8 cellular contexts compared by ENCODE assay signal in the genomic region with DNA sequence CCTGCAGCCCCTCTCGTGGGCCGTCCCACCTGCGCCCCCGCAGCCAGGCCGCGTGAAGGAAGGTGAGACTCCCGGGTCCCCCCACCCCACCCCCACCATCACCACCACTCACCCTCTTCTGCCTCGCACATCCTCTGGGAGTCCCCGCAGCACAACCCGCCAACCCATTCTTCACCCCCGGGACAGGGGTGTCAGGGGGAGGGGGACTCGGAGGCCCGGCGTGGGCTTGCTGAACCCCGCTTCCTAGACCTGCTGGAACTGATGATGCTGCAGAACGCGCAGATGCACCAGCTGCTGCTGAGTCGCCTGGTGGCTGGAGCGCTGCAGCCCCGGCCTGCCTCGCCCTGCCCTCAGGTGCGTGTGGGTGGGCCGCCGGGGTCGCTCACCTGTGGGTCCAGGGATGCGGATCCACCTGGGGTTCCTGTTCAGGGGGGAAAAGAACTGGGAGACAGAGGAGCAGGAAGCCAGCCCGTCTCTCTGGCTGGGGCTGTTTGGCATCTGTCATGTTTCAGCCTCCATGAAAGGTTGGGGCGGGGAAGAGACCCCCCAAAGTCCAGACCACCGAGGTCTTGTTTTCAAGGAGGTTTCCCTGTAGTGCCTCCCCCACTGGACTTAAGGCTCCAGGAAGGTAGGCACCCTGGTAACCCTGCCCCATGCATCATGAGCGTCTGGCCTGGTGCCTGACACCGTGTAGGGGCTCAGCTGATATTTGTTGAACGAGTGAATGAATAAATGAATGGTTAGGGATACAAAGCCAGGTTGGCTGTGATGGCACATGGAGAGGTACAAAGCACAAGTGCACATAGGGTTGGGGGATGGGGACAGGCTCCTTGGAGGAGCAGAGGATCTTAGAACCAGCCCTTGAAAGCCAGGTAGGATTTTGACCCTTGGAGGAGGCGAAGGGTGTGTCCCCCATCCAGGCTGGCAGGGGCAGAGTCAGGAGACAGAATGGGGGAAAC. TPM values are rescaled to one million over a fixed set of nuclear protein-coding genes. Genes with fewer than 3 reads are reported as not detected.
DNase-seq lines count a peak whose midpoint lies in the region; TF ChIP-seq lines count a peak whose summit lies in the region.

No MANE protein-coding gene starts in this region.

- no peak overlapping the region for H4K91ac ChIP-seq in neuronal stem cell (ENCODE audit: low read depth, low read length, poor library complexity)

- TF ChIP-seq CTCF in Caco-2 (IDR thresholded peaks at IDR 0.05; ENCODE audit: insufficient read depth in 1 of 2, low read depth in 1 of 2, low read length in 1 of 2, severe bottlenecking in 1 of 2, unreplicated experiment in 1 of 2): no peak
- no peak for TF ChIP-seq CTCF in OCI-LY7 (conservative IDR thresholded peaks at IDR 0.05; ENCODE audit: low read length)

- H3K4me1 ChIP-seq in Caco-2: peaks cover 5% of the 10 kb centered on the region; the same call in 1 of the 2 replicates
- peaks cover 18% of the 10 kb centered on the region for H3K4me1 ChIP-seq in OCI-LY7 (ENCODE audit: insufficient read depth, low read length, poor library complexity, severe bottlenecking)
- H3K4me1 ChIP-seq in effector memory CD4-positive, alpha-beta T cell (ENCODE audit: control insufficient read depth, insufficient read depth, low read length, poor library complexity, severe bottlenecking): peaks cover 24% of the 10 kb centered on the region
- peaks cover 0 to 6% of the 10 kb centered on the region in 2 donors for H3K4me1 ChIP-seq in neuronal stem cell (ENCODE audit: control insufficient read depth in 2 of 2, insufficient read depth in 1 of 2, low read depth in 1 of 2, low read length in 2 of 2)

- H3K27me3 Mint-ChIP-seq in Caco-2 (ENCODE audit: insufficient read depth, unreplicated experiment): peaks cover 9% of the 10 kb centered on the region

- H3K4me2 ChIP-seq in OCI-LY7 (ENCODE audit: low read length) (peak overlapping the region; percentile 87), neuronal stem cell (ENCODE audit: insufficient read depth, low read length, poor library complexity, severe bottlenecking) (peak overlapping the region; percentile 86)

- peak overlapping the region; percentile 92 for H3K18ac ChIP-seq in neuronal stem cell (ENCODE audit: low read length)

- H4K8ac ChIP-seq in neuronal stem cell (ENCODE audit: low read depth, low read length): peak overlapping the region; percentile 87

- H4K20me1 ChIP-seq in OCI-LY7 (ENCODE audit: insufficient read depth, low read length): no peaks in the 10 kb centered on the region

- H3K27me3 ChIP-seq in Caco-2 (replicated peaks; ENCODE audit: control insufficient read depth, insufficient read depth, low read length) (no peaks in the 10 kb centered on the region), neuronal stem cell (ENCODE audit: control insufficient read depth in 3 of 3, insufficient read depth in 3 of 3, low read depth in 1 of 3, low read length in 3 of 3) (peaks cover 0 to 26% (median 21%) of the 10 kb centered on the region in 3 experiments)
- no peaks in the 10 kb centered on the region for H3K27me3 ChIP-seq in effector memory CD4-positive, alpha-beta T cell (replicated peaks; ENCODE audit: control insufficient read depth, insufficient read depth, low read length, poor library complexity, severe bottlenecking)

- intact Hi-C loops in Caco-2 (cut with micrococcal nuclease; ENCODE audit: unreplicated experiment) (no loop called here), OCI-LY7 (cut with micrococcal nuclease; ENCODE audit: unreplicated experiment) (no loop called here)

- H3K27ac ChIP-seq in OCI-LY7 (ENCODE audit: low read depth, low read length, poor library complexity, severe bottlenecking) (no peak overlapping the region), neuronal stem cell (replicated peaks; ENCODE audit: low read length) (no peak overlapping the region)
- peak overlapping the region; percentile 67 for H3K27ac ChIP-seq in effector memory CD4-positive, alpha-beta T cell (ENCODE audit: insufficient read depth, low read length, poor library complexity, severe bottlenecking)

- no peak overlapping the region for H2BK12ac ChIP-seq in neuronal stem cell (ENCODE audit: low read length)

- H3K4me3 ChIP-seq in Caco-2 (ENCODE audit: low read depth, low read length) (peak overlapping the region; percentile 74), OCI-LY7 (ENCODE audit: low read depth, low read length, poor library complexity, severe bottlenecking) (peak overlapping the region; percentile 69), neuronal stem cell (ENCODE audit: low read length in 2 of 2) (peak overlapping the region; percentile 67 to 88)
- peak overlapping the region; percentile 83 for H3K4me3 ChIP-seq in effector memory CD4-positive, alpha-beta T cell (ENCODE audit: insufficient read depth, low read depth, low read length, poor library complexity, severe bottlenecking)

- H3K14ac ChIP-seq in neuronal stem cell (ENCODE audit: low read length): no peak overlapping the region

- no peaks in the 10 kb centered on the region for H3K79me1 ChIP-seq in neuronal stem cell (ENCODE audit: low read depth, low read length)

- WGBS in neuronal stem cell (ENCODE audit: extremely low coverage in 2 of 2, insufficient read length in 2 of 2, insufficient replicate concordance in 1 of 2), 2 donors: no CpG with 5 or more reads among the region's 33 CpGs

- DNase-seq in Caco-2: peak in 1 of 2 experiments; percentile 35
- DNase-seq in OCI-LY7 (ENCODE audit: low spot score): no peak
- peak in 2 of 3 donors; percentile 24 to 29 for DNase-seq in effector memory CD4-positive, alpha-beta T cell
- no peak for DNase-seq in neuronal stem cell (ENCODE audit: low spot score)
- DNase-seq in NCI-H1048 (lab: John Stamatoyannopoulos, UW): no peak
- DNase-seq in OCI-M1 (lab: John Stamatoyannopoulos, UW): no peak
- no peak for DNase-seq in DMS114 treated with DMSO at 0.1 percent for 48 hours (lab: John Stamatoyannopoulos, UW; ENCODE audit: unreplicated experiment)
- DNase-seq in HK-2 (ENCODE audit: unreplicated experiment): no peak

- H3K36me3 ChIP-seq in Caco-2 (ENCODE audit: control insufficient read depth, insufficient read depth, low read length): no peaks in the 10 kb centered on the region
- peaks cover 27% of the 10 kb centered on the region; the same call in 1 of the 2 replicates for H3K36me3 ChIP-seq in OCI-LY7 (ENCODE audit: insufficient read depth, low read length)
- H3K36me3 ChIP-seq in effector memory CD4-positive, alpha-beta T cell (ENCODE audit: control insufficient read depth, insufficient read depth, low read length): peaks cover 25% of the 10 kb centered on the region
- H3K36me3 ChIP-seq in neuronal stem cell (replicated peaks in 1 of 2; ENCODE audit: control insufficient read depth in 2 of 2, insufficient read depth in 2 of 2, low read length in 2 of 2): no peaks in the 10 kb centered on the region

- H3K9me2 ChIP-seq in OCI-LY7 (ENCODE audit: insufficient read depth, low read length): no peaks in the 10 kb centered on the region

- H3K9me3 ChIP-seq in Caco-2 (no peaks in the 10 kb centered on the region), OCI-LY7 (ENCODE audit: low read length) (no peaks in the 10 kb centered on the region), neuronal stem cell (replicated peaks in 1 of 2; ENCODE audit: control insufficient read depth in 2 of 2, insufficient read depth in 1 of 2, low read depth in 1 of 2, low read length in 2 of 2) (peaks cover 0 to 2% of the 10 kb centered on the region in 2 donors)
- H3K9me3 ChIP-seq in effector memory CD4-positive, alpha-beta T cell (ENCODE audit: control insufficient read depth, low read length): no peaks in the 10 kb centered on the region

- no peaks in the 10 kb centered on the region for H3K4me1 Mint-ChIP-seq in Caco-2 (ENCODE audit: low read depth, unreplicated experiment)

- no peak overlapping the region for H3K4ac ChIP-seq in neuronal stem cell (ENCODE audit: low read length)

- CTCF ChIA-PET in Caco-2 (lab: Charles Lee) (no interaction called here), OCI-LY7 (lab: Charles Lee; ENCODE audit: unreplicated experiment) (no interaction called here)

- no peaks in the 10 kb centered on the region for H3K36me3 Mint-ChIP-seq in Caco-2 (ENCODE audit: insufficient read depth, unreplicated experiment)

- peak overlapping the region; percentile 81 for H3K23ac ChIP-seq in neuronal stem cell (ENCODE audit: low read depth, low read length, poor library complexity)

- peak overlapping the region; percentile 94 for H2AK5ac ChIP-seq in neuronal stem cell (ENCODE audit: low read depth, low read length)

- no peaks in the 10 kb centered on the region for H3K9me3 Mint-ChIP-seq in Caco-2 (ENCODE audit: unreplicated experiment)

- H2BK120ac ChIP-seq in neuronal stem cell (ENCODE audit: low read depth, low read length): no peak overlapping the region

- H2BK5ac ChIP-seq in neuronal stem cell (ENCODE audit: low read length): peak overlapping the region; percentile 75

- H3K79me2 ChIP-seq in OCI-LY7 (ENCODE audit: insufficient read depth, low read depth, low read length): no peaks in the 10 kb centered on the region

- H2AFZ ChIP-seq in OCI-LY7 (ENCODE audit: low read length) (peak overlapping the region; percentile 12; the same call in 1 of the 2 replicates), neuronal stem cell (ENCODE audit: low read length) (peak overlapping the region; percentile 99)

- BruUV-seq in Caco-2 (replicated peaks; lab: Mats Ljungman, UMichigan) (no TSS peak), OCI-LY7 (replicated peaks; lab: Mats Ljungman, UMichigan) (no TSS peak)

- POLR2A ChIA-PET in Caco-2 (lab: Charles Lee) (no interaction called here), OCI-LY7 (lab: Charles Lee) (no interaction called here)

- H3K9ac ChIP-seq in neuronal stem cell (ENCODE audit: low read depth, low read length, poor library complexity): peak overlapping the region; percentile 84

- H3K4me3 Mint-ChIP-seq in Caco-2 (ENCODE audit: unreplicated experiment): peak overlapping the region; percentile 84

- no peak overlapping the region for H3K27ac Mint-ChIP-seq in Caco-2 (ENCODE audit: unreplicated experiment)

- H2BK15ac ChIP-seq in neuronal stem cell (ENCODE audit: low read length): no peak overlapping the region

RNA-seq across cellular contexts. Expression of a gene that starts 0.8 kb away (rescaled TPM):
- total RNA-seq in Caco-2 (2022) (not detected in 2 replicates), OCI-LY7 (2022) (0.29 TPM in 1 of 2 replicates, not detected in the other)
- total RNA-seq in OCI-LY7 (2014; rRNA removed; shearing (Covaris generic)): 0.16 TPM in 1 of 2 replicates, not detected in the other
- polyA plus RNA-seq in neuronal stem cell (2013, experiment 1 of 2): 0.43 TPM
- polyA plus RNA-seq in neuronal stem cell (2013, experiment 2 of 2): 0.57 TPM

RNA-seq across cellular contexts. Expression of a gene that starts 21.4 kb away (rescaled TPM):
- total RNA-seq in Caco-2 (2022): 1.9 and 2.0 TPM in 2 replicates
- 76.4 and 112 TPM in 2 replicates for total RNA-seq in OCI-LY7 (2014; rRNA removed; shearing (Covaris generic))
- 79.1 and 88.7 TPM in 2 replicates for total RNA-seq in OCI-LY7 (2022)
- 0.10 TPM for polyA plus RNA-seq in neuronal stem cell (2013, experiment 1 of 2)
- not detected for polyA plus RNA-seq in neuronal stem cell (2013, experiment 2 of 2)

RNA-seq across cellular contexts. Expression of a gene that starts 26.3 kb away (rescaled TPM):
- total RNA-seq in Caco-2 (2022) (not detected in 2 replicates), OCI-LY7 (2022) (9.0 and 11.9 TPM in 2 replicates)
- 3.0 and 6.4 TPM in 2 replicates for total RNA-seq in OCI-LY7 (2014; rRNA removed; shearing (Covaris generic))
- 3.9 TPM for polyA plus RNA-seq in neuronal stem cell (2013, experiment 1 of 2)
- 3.8 TPM for polyA plus RNA-seq in neuronal stem cell (2013, experiment 2 of 2)

Comparison
In these comparisons a context has a peak if more than half of its experiments do, and no peak if none do; other contexts are left out.
1. DNase-seq: peak in effector memory CD4-positive, alpha-beta T cell (2 of 3); none in OCI-LY7 (single experiment), neuronal stem cell (single experiment), NCI-H1048 (single experiment), OCI-M1 (single experiment), DMS114 treated with DMSO at 0.1 percent for 48 hours (single experiment) and HK-2 (single experiment).
2. RNA of a gene that starts 21.4 kb away (total RNA-seq): 76.4 to 112 TPM in OCI-LY7; 1.9 to 2.0 TPM in Caco-2; every median in the first group is over 10 times any median in the second.
3. Peak in every context shown above with its lines, with median percentiles within 50 percentile points of each other: H3K4me3 ChIP-seq.